ENCODE assay signal across 8 cellular contexts in genomic region chr2:115610888-115611287, GRCh38.
"Had no signal": no experiment of that assay in that cellular context is flagged by ENCODE, and none has a peak within 500 bp of the region (broad histone marks: within the 10 kb centered on the region; RNA-seq: fewer than 3 reads in every experiment).

No MANE protein-coding gene starts in this region.

- ATAC-seq: GM12878 had no signal

- FAIRE-seq: G401.6, GM12878, GM12891, GM12892, GM18507, GM19239 had no signal

- H3K4me3 ChIP-seq: GM12878 had no signal

- DNase-seq: GDM1, GF-D8 had no signal
